34 cellular contexts compared by ENCODE assay signal in genomic region chr6:22332216-22332615, GRCh38. TPM values are rescaled to one million over a fixed set of nuclear protein-coding genes. Genes with fewer than 3 reads are reported as not detected.
"Had no signal": no experiment of that assay in that cellular context is flagged by ENCODE, and none has a peak within 500 bp of the region (broad histone marks: within the 10 kb centered on the region; RNA-seq: fewer than 3 reads in every experiment).

No MANE protein-coding gene starts in this region.

- H3K9me3 ChIP-seq: left lung, lower lobe of right lung, ovary, right atrium auricular region, right lobe of liver, tibial nerve, uterus had no signal

- H3K9me3 Mint-ChIP-seq: stimulated activated naive CD8-positive, alpha-beta T cell treated with anti-CD3 and anti-CD28 coated beads, Interleukin-15, amount 100 ng/mL, for 72 hours; type B pancreatic cell had no signal

- H3K27me3 Mint-ChIP-seq: progenitor cell of endocrine pancreas; stimulated activated memory B cell treated with anti-CD40 and anti-IgM and Interleukin-4, amounts not matched to agents 10 μg/mL and 1 μg/mL and 100 μg/mL, for 72 hours; stimulated activated naive CD8-positive, alpha-beta T cell treated with anti-CD3 and anti-CD28 coated beads, Interleukin-15, amount 100 ng/mL, for 72 hours; type B pancreatic cell had no signal

- H3K4me1 Mint-ChIP-seq: immature natural killer cell; natural killer cell; stimulated activated memory B cell treated with anti-CD40 and anti-IgM and Interleukin-4, amounts not matched to agents 10 μg/mL and 1 μg/mL and 100 μg/mL, for 72 hours; stimulated activated naive CD8-positive, alpha-beta T cell treated with anti-CD3 and anti-CD28 coated beads, Interleukin-15, amount 100 ng/mL, for 72 hours had no signal

- H3K27me3 ChIP-seq: left lung, ovary, right atrium auricular region, right lobe of liver, tibial nerve, uterus had no signal

- H3K27ac ChIP-seq: left lung, lower lobe of right lung, ovary, right atrium auricular region, right lobe of liver, tibial nerve, uterus had no signal

- H3K4me1 ChIP-seq: left lung, lower lobe of right lung, right atrium auricular region, right lobe of liver, tibial nerve, uterus had no signal

- FAIRE-seq: islet of Langerhans, kidney had no signal

- H3K36me3 Mint-ChIP-seq: immature natural killer cell; natural killer cell; stimulated activated memory B cell treated with anti-CD40 and anti-IgM and Interleukin-4, amounts not matched to agents 10 μg/mL and 1 μg/mL and 100 μg/mL, for 72 hours; type B pancreatic cell had no signal

- H3K36me3 ChIP-seq: left lung, lower lobe of right lung, ovary, right atrium auricular region, right lobe of liver, tibial nerve, uterus had no signal

- H3K4me3 Mint-ChIP-seq: immature natural killer cell; natural killer cell; stimulated activated memory B cell treated with anti-CD40 and anti-IgM and Interleukin-4, amounts not matched to agents 10 μg/mL and 1 μg/mL and 100 μg/mL, for 72 hours; stimulated activated naive CD8-positive, alpha-beta T cell treated with anti-CD3 and anti-CD28 coated beads, Interleukin-15, amount 100 ng/mL, for 72 hours; type B pancreatic cell had no signal

- H3K27ac Mint-ChIP-seq: immature natural killer cell; natural killer cell; progenitor cell of endocrine pancreas; stimulated activated memory B cell treated with anti-CD40 and anti-IgM and Interleukin-4, amounts not matched to agents 10 μg/mL and 1 μg/mL and 100 μg/mL, for 72 hours; stimulated activated naive CD8-positive, alpha-beta T cell treated with anti-CD3 and anti-CD28 coated beads, Interleukin-15, amount 100 ng/mL, for 72 hours; type B pancreatic cell had no signal

- ATAC-seq: left colon; left lung; lower lobe of right lung; natural killer cell; right lobe of liver; stimulated activated memory B cell treated with anti-CD40 and anti-IgM and Interleukin-4, amounts not matched to agents 10 μg/mL and 1 μg/mL and 100 μg/mL, for 72 hours; stimulated activated naive CD8-positive, alpha-beta T cell treated with anti-CD3 and anti-CD28 coated beads, Interleukin-15, amount 100 ng/mL, for 72 hours had no signal

- H3K4me3 ChIP-seq: left lung, lower lobe of right lung, ovary, right atrium auricular region, right lobe of liver, smooth muscle cell, tibial nerve, uterus had no signal

- DNase-seq: hypothalamus; immature natural killer cell; kidney; left colon; left lung; lower lobe of right lung; mammary epithelial cell; mesenchymal stem cell; natural killer cell; ovary; right lobe of liver; stimulated activated CD4-positive, alpha-beta T cell treated with anti-CD3 and anti-CD28 coated beads, Interleukin-1b, Interleukin-23, amount 100 ng/mL, for 48 hours; stimulated activated CD4-positive, alpha-beta T cell treated with anti-CD3 and anti-CD28 coated beads, Interleukin-2, amount 100 ng/mL, for 48 hours; stimulated activated CD4-positive, alpha-beta T cell treated with anti-CD3 and anti-CD28 coated beads, Interleukin-4, amount 100 ng/mL, for 4 hours; stimulated activated CD8-positive, alpha-beta memory T cell treated with anti-CD3 and anti-CD28 coated beads, Interleukin-4, amount 100 ng/mL, for 48 hours; stimulated activated naive CD4-positive, alpha-beta T cell treated with Interleukin-2 at 50 U/mL for 16 hours; stimulated activated naive CD8-positive, alpha-beta T cell treated with anti-CD3 and anti-CD28 coated beads, Interleukin-15, amount 100 ng/mL, for 72 hours; substantia nigra; uterus had no signal

RNA-seq across cellular contexts. Expression of gene PRL, which starts 35.4 kb away (rescaled TPM):
- total RNA-seq: kidney, left colon, liver, lower lobe of right lung, mammary epithelial cell, mucosa of gallbladder, natural killer cell, omental fat pad, progenitor cell of endocrine pancreas, pulmonary artery endothelial cell, renal cortical epithelial cell, right atrium auricular region, right lobe of liver, smooth muscle cell, temporal lobe, tibial nerve, ureter, uterus had no signal
- polyA plus RNA-seq: immature natural killer cell, liver, mammary epithelial cell, neural cell had no signal
